Comparison of ENCODE assay signal across 26 cellular contexts in the genomic region with DNA sequence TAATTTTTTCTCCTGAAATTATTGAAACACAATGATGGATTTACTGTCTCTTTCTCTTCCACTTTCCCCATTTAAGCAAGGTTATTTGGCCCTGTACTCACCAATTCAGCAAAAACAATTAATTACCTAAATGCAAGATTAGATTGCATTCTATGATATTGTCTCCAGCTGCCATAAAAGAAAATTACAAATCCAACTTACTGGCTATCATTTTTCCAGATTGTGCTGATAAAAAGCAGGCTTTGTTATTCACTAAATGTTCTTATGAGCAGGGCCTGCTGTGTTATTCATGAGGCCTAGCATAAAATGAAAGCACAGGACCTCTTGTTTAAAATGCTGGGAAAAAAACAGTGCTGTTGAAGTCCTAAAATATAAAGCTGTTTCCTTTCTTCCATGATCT.
"Had no signal": no experiment of that assay in that cellular context is flagged by ENCODE, and none has a peak within 500 bp of the region (broad histone marks: within the 10 kb centered on the region; RNA-seq: fewer than 3 reads in every experiment).

No MANE protein-coding gene starts in this region.

- H3K36me3 ChIP-seq: esophagus squamous epithelium, left lung, right lobe of liver, thoracic aorta, tibial nerve, upper lobe of left lung had no signal

- DNase-seq: dermis blood vessel endothelial cell; effector memory CD4-positive, alpha-beta T cell; erythroblast; esophagus squamous epithelium; foreskin melanocyte; glutamatergic neuron; kidney; left lung; mesenchymal stem cell; mucosa of descending colon; naive B cell; right lobe of liver; small intestine; stimulated activated CD4-positive, alpha-beta T cell treated with anti-CD3 and anti-CD28 coated beads, Interleukin-15, amount 100 ng/mL, for 24 hours; stimulated activated CD4-positive, alpha-beta T cell treated with anti-CD3 and anti-CD28 coated beads, Interleukin-2, amount 100 ng/mL, for 48 hours; stimulated activated naive B cell treated with anti-CD40 and anti-IgM and Interleukin-4, amounts not matched to agents 10 μg/mL and 1 μg/mL and 100 μg/mL, for 72 hours; upper lobe of left lung had no signal

- H3K27me3 ChIP-seq: esophagus squamous epithelium, left lung, right lobe of liver, tibial nerve, upper lobe of left lung had no signal

- H3K9me3 ChIP-seq: esophagus squamous epithelium, mucosa of descending colon, right lobe of liver, thoracic aorta had no signal

- H3K4me3 Mint-ChIP-seq: mesothelial cell of epicardium; naive B cell; natural killer cell treated with Interleukin-12 subunit alpha and Interleukin-12 subunit beta and Interleukin-15 and Interleukin-18, amount 100 ng/mL, for 72 hours; neural crest cell; stimulated activated naive B cell treated with anti-CD40 and anti-IgM and Interleukin-4, amounts not matched to agents 10 μg/mL and 1 μg/mL and 100 μg/mL, for 72 hours; stimulated activated naive CD8-positive, alpha-beta T cell treated with anti-CD3 and anti-CD28 coated beads, Interleukin-15, Interleukin-2, amounts not matched to agents 100 ng/mL and 50 ng/mL, for 24 hours had no signal

- ATAC-seq: left lung; mucosa of descending colon; natural killer cell treated with Interleukin-12 subunit alpha and Interleukin-12 subunit beta and Interleukin-15 and Interleukin-18, amount 100 ng/mL, for 72 hours; right lobe of liver; stimulated activated naive B cell treated with anti-CD40 and anti-IgM and Interleukin-4, amounts not matched to agents 10 μg/mL and 1 μg/mL and 100 μg/mL, for 72 hours had no signal

- H3K36me3 Mint-ChIP-seq: mesothelial cell of epicardium; natural killer cell treated with Interleukin-12 subunit alpha and Interleukin-12 subunit beta and Interleukin-15 and Interleukin-18, amount 100 ng/mL, for 72 hours; stimulated activated naive B cell treated with anti-CD40 and anti-IgM and Interleukin-4, amounts not matched to agents 10 μg/mL and 1 μg/mL and 100 μg/mL, for 72 hours had no signal

- H3K4me1 Mint-ChIP-seq: naive B cell; neural crest cell; stimulated activated naive B cell treated with anti-CD40 and anti-IgM and Interleukin-4, amounts not matched to agents 10 μg/mL and 1 μg/mL and 100 μg/mL, for 72 hours had no signal

- H3K9ac ChIP-seq: parathyroid adenoma had no signal

- H3K27ac ChIP-seq: coronary artery, esophagus squamous epithelium, left lung, parathyroid adenoma, right lobe of liver, thoracic aorta, tibial nerve, upper lobe of left lung had no signal

- H3K4me3 ChIP-seq: coronary artery, esophagus squamous epithelium, left lung, mucosa of descending colon, right lobe of liver, thoracic aorta, tibial nerve, upper lobe of left lung had no signal

- H3K79me2 ChIP-seq: parathyroid adenoma had no signal

- H3K4me1 ChIP-seq: esophagus squamous epithelium, left lung, parathyroid adenoma, right lobe of liver, tibial nerve, upper lobe of left lung had no signal

- H3K27me3 Mint-ChIP-seq: naive B cell; natural killer cell treated with Interleukin-12 subunit alpha and Interleukin-12 subunit beta and Interleukin-15 and Interleukin-18, amount 100 ng/mL, for 72 hours; progenitor cell of endocrine pancreas; stimulated activated naive B cell treated with anti-CD40 and anti-IgM and Interleukin-4, amounts not matched to agents 10 μg/mL and 1 μg/mL and 100 μg/mL, for 72 hours; stimulated activated naive CD8-positive, alpha-beta T cell treated with anti-CD3 and anti-CD28 coated beads, Interleukin-15, Interleukin-2, amounts not matched to agents 100 ng/mL and 50 ng/mL, for 24 hours had no signal

- H2AFZ ChIP-seq: parathyroid adenoma had no signal

- H3K27ac Mint-ChIP-seq: mesothelial cell of epicardium; naive B cell; natural killer cell treated with Interleukin-12 subunit alpha and Interleukin-12 subunit beta and Interleukin-15 and Interleukin-18, amount 100 ng/mL, for 72 hours; progenitor cell of endocrine pancreas; stimulated activated naive B cell treated with anti-CD40 and anti-IgM and Interleukin-4, amounts not matched to agents 10 μg/mL and 1 μg/mL and 100 μg/mL, for 72 hours; stimulated activated naive CD8-positive, alpha-beta T cell treated with anti-CD3 and anti-CD28 coated beads, Interleukin-15, Interleukin-2, amounts not matched to agents 100 ng/mL and 50 ng/mL, for 24 hours had no signal
